In the genomic region with DNA sequence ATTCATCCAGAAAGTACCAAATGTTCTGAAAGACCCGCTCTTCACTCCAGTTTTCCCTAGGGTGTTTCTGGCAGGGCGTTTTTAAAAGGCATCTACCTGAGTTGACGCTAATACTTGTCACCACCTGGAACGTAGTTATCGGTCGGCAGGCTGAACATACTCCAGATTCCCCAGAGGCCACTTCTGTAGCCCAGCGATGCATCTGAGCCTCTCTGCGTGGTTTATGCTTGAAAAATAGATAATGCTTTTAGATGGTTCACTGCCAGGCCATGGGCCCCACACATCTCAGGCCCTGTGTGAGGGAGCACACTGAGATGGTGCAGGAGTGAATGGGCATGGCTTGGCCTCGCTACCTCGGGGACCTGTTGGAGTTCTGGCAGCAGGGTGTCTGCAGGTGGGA, we compare ENCODE assay signal across 13 cellular contexts. TPM values are rescaled to one million over a fixed set of nuclear protein-coding genes. Genes with fewer than 3 reads are reported as not detected.
A peak's percentile ranks its signal among the peaks of the same experiment; 100 is the strongest.
DNase-seq lines count a peak whose midpoint lies in the region; ATAC-seq and TF ChIP-seq lines count a peak whose summit lies in the region.
"Had no signal": no experiment of that assay in that cellular context is flagged by ENCODE, and none has a peak within 500 bp of the region (broad histone marks: within the 10 kb centered on the region; RNA-seq: fewer than 3 reads in every experiment).

No MANE protein-coding gene starts in this region.

- peak overlapping the region in 1 of 3 experiments; percentile 4; a peak in 1 of 7 replicates for H3K27ac Mint-ChIP-seq in H9

- in situ Hi-C loops in mammary epithelial cell (cut with MboI; ENCODE audit: low sequenced_read_pairs in 2 of 2): no loop called here

- no peaks in the 10 kb centered on the region for H3K79me1 ChIP-seq in neuronal stem cell (ENCODE audit: low read depth, low read length)
- H3K79me1 ChIP-seq in H9 (ENCODE audit: insufficient read depth, low read depth, low read length, poor library complexity, severe bottlenecking): no peaks in the 10 kb centered on the region

- intact Hi-C loops in mammary epithelial cell (cut with micrococcal nuclease): loop anchor here (5.0 kb wide), 1 partner anchor 33 kb away; a partner anchor contains a TSS

- dilution Hi-C loops in mammary epithelial cell (cut with HindIII; ENCODE audit: low sequenced_read_pairs): no loop called here

- CTCF ChIA-PET in mammary epithelial cell (lab: Charles Lee; ENCODE audit: low non-redundant PET): interaction anchor here (0.7 kb wide), 1 partner anchor 26 kb away, joined by 4 read pairs; no protein-coding TSS in a partner anchor

- H3K4ac ChIP-seq in neuronal stem cell (ENCODE audit: low read length) (no peak overlapping the region), H9 (ENCODE audit: low read depth, low read length) (no peak overlapping the region)

- WGBS in mammary epithelial cell (ENCODE audit: low coverage, missing lambda C conversion rate): 35% methylated on average over 10 of the region's 10 CpGs
- WGBS in neuronal stem cell (ENCODE audit: extremely low coverage in 2 of 2, insufficient read length in 2 of 2, insufficient replicate concordance in 1 of 2), 2 donors: no CpG with 5 or more reads among the region's 10 CpGs
- no CpG with 5 or more reads among the region's 10 CpGs for WGBS in H9 (ENCODE audit: extremely low coverage, insufficient read length, low lambda C conversion rate)

- H3K27ac ChIP-seq in BLaER1 treated with 17β-estradiol and CSF1 and Interleukin-3, amounts not matched to agents 10 nM and 100 nM: 0 out of 22 replicates have a peak overlapping the region, but pooled peaks of 1 of the 11 experiments have one; percentile 5
- peak overlapping the region; percentile 51 for H3K27ac ChIP-seq in mammary epithelial cell (ENCODE audit: insufficient read depth, low read depth, low read length)
- no peak overlapping the region for H3K27ac ChIP-seq in neuronal stem cell (replicated peaks; ENCODE audit: low read length)
- no peak overlapping the region for H3K27ac ChIP-seq in H9 (ENCODE audit: insufficient read length, low read depth, low read length)
- H3K27ac ChIP-seq: C4-2B had no signal

- H2AFZ ChIP-seq in mammary epithelial cell (ENCODE audit: low read depth, low read length) (peak overlapping the region; percentile 33), neuronal stem cell (ENCODE audit: low read length) (no peak overlapping the region), H9 (ENCODE audit: low read length) (no peak overlapping the region)

- no peaks in the 10 kb centered on the region; a peak in 1 of 5 replicates for H3K9me3 Mint-ChIP-seq in H9
- H3K9me3 Mint-ChIP-seq: activated naive CD4-positive, alpha-beta T cell treated with anti-CD3 and anti-CD28 coated beads for 36 hours had no signal

- no peak overlapping the region for H4K5ac ChIP-seq in H9 (ENCODE audit: insufficient read length, low read depth, low read length)

- ATAC-seq in GM19324 (IDR thresholded peaks at IDR 0.05; ENCODE audit: low FRiP score, unreplicated experiment): no peak
- no peak for ATAC-seq in GM19467 (IDR thresholded peaks at IDR 0.05; ENCODE audit: unreplicated experiment)
- ATAC-seq in GM21529 (IDR thresholded peaks at IDR 0.05; ENCODE audit: unreplicated experiment): no peak

- DNase-seq in NCI-H187 (lab: John Stamatoyannopoulos, UW) (peak; percentile 68 to 81), mammary epithelial cell (no peak), neuronal stem cell (ENCODE audit: low spot score) (no peak), H9 (no peak)
- DNase-seq: activated CD4-positive, alpha-beta T cell treated with anti-CD3 and anti-CD28 coated beads, Interleukin-2, amount 50 U/mL, for 4 hours; effector CD4-positive, alpha-beta T cell; mesendoderm had no signal

- peaks cover 0 to 18% (median 14%) of the 10 kb centered on the region in 3 experiments; a peak in 5 of 7 replicates for H3K36me3 Mint-ChIP-seq in H9 (ENCODE audit: insufficient read depth in 1 of 3, low read depth in 3 of 3)

- no peaks in the 10 kb centered on the region for H3K23me2 ChIP-seq in H9 (ENCODE audit: insufficient read length, low read depth, low read length, poor library complexity, severe bottlenecking)

- H3K23ac ChIP-seq in neuronal stem cell (ENCODE audit: low read depth, low read length, poor library complexity): peak overlapping the region; percentile 10
- H3K23ac ChIP-seq in H9 (ENCODE audit: insufficient read length, low read depth, low read length): no peak overlapping the region

- no peak overlapping the region for H3K4me3 Mint-ChIP-seq in H9
- H3K4me3 Mint-ChIP-seq: activated naive CD4-positive, alpha-beta T cell treated with anti-CD3 and anti-CD28 coated beads for 36 hours had no signal

- H3K27me3 ChIP-seq in BLaER1 treated with 17β-estradiol and CSF1 and Interleukin-3, amounts not matched to agents 10 nM and 100 nM: peaks cover 0 to 5% (median 0%) of the 10 kb centered on the region in 11 experiments; a peak in 1 of 22 replicates
- no peaks in the 10 kb centered on the region for H3K27me3 ChIP-seq in mammary epithelial cell (ENCODE audit: insufficient read depth, low read length)
- H3K27me3 ChIP-seq in neuronal stem cell (ENCODE audit: control insufficient read depth in 3 of 3, insufficient read depth in 3 of 3, low read depth in 1 of 3, low read length in 3 of 3): no peaks in the 10 kb centered on the region
- no peaks in the 10 kb centered on the region for H3K27me3 ChIP-seq in H9 (ENCODE audit: insufficient read depth, low read length)

- peaks cover 0 to 31% (median 27%) of the 10 kb centered on the region in 11 experiments; a peak in 14 of 22 replicates for H3K36me3 ChIP-seq in BLaER1 treated with 17β-estradiol and CSF1 and Interleukin-3, amounts not matched to agents 10 nM and 100 nM
- no peaks in the 10 kb centered on the region for H3K36me3 ChIP-seq in mammary epithelial cell (ENCODE audit: insufficient read depth, low read length)
- peaks cover 1 to 24% of the 10 kb centered on the region in 2 donors for H3K36me3 ChIP-seq in neuronal stem cell (replicated peaks in 1 of 2; ENCODE audit: control insufficient read depth in 2 of 2, insufficient read depth in 2 of 2, low read length in 2 of 2)

- no peak overlapping the region for H2BK12ac ChIP-seq in neuronal stem cell (ENCODE audit: low read length)
- H2BK12ac ChIP-seq in H9 (ENCODE audit: insufficient read length, low read depth, low read length): no peak overlapping the region

- H4K91ac ChIP-seq in neuronal stem cell (ENCODE audit: low read depth, low read length, poor library complexity) (no peak overlapping the region), H9 (ENCODE audit: insufficient read length, low read depth, low read length) (no peak overlapping the region)

- 0 out of 22 replicates have a peak overlapping the region, but pooled peaks of 1 of the 11 experiments have one; percentile 10 for H3K9ac ChIP-seq in BLaER1 treated with 17β-estradiol and CSF1 and Interleukin-3, amounts not matched to agents 10 nM and 100 nM
- no peak overlapping the region for H3K9ac ChIP-seq in mammary epithelial cell (ENCODE audit: insufficient read depth, low read length)
- H3K9ac ChIP-seq in neuronal stem cell (ENCODE audit: low read depth, low read length, poor library complexity): no peak overlapping the region
- no peak overlapping the region for H3K9ac ChIP-seq in H9 (ENCODE audit: extremely low read depth, insufficient read length, low read length)

- H2BK5ac ChIP-seq in neuronal stem cell (ENCODE audit: low read length): no peak overlapping the region
- no peak overlapping the region for H2BK5ac ChIP-seq in H9 (ENCODE audit: insufficient read length, low read length)

- H3K4me1 ChIP-seq in BLaER1 treated with 17β-estradiol and CSF1 and Interleukin-3, amounts not matched to agents 10 nM and 100 nM: peaks cover 70 to 88% (median 78%) of the 10 kb centered on the region in 10 experiments
- H3K4me1 ChIP-seq in mammary epithelial cell (ENCODE audit: insufficient read depth, low read length): peaks cover 32% of the 10 kb centered on the region
- H3K4me1 ChIP-seq in neuronal stem cell (ENCODE audit: control insufficient read depth in 2 of 2, insufficient read depth in 1 of 2, low read depth in 1 of 2, low read length in 2 of 2): peaks cover 30 to 37% of the 10 kb centered on the region in 2 donors
- H3K4me1 ChIP-seq in H9 (ENCODE audit: insufficient read depth, low read length): peaks cover 26% of the 10 kb centered on the region; the same call in 1 of the 2 replicates

- no peak overlapping the region for H3K56ac ChIP-seq in H9 (ENCODE audit: insufficient read length, low read depth, low read length)

- BruUV-seq in mammary epithelial cell (replicated peaks; lab: Mats Ljungman, UMichigan): no TSS peak

- H3K4me2 ChIP-seq in BLaER1 treated with 17β-estradiol and CSF1 and Interleukin-3, amounts not matched to agents 10 nM and 100 nM: peak overlapping the region; percentile 46 to 88 (median 76)
- peak overlapping the region; percentile 39 for H3K4me2 ChIP-seq in mammary epithelial cell (ENCODE audit: insufficient read depth, low read depth, low read length)
- H3K4me2 ChIP-seq in neuronal stem cell (ENCODE audit: insufficient read depth, low read length, poor library complexity, severe bottlenecking): no peak overlapping the region
- no peak overlapping the region for H3K4me2 ChIP-seq in H9 (ENCODE audit: insufficient read depth, insufficient read length, low read length)

- H4K20me1 ChIP-seq in BLaER1 treated with 17β-estradiol and CSF1 and Interleukin-3, amounts not matched to agents 10 nM and 100 nM: peaks cover 0 to 17% (median 0%) of the 10 kb centered on the region in 11 experiments; a peak in 3 of 22 replicates
- H4K20me1 ChIP-seq in mammary epithelial cell (ENCODE audit: insufficient read depth, low read length) (no peaks in the 10 kb centered on the region), H9 (ENCODE audit: control insufficient read depth, insufficient read depth, insufficient read length) (peaks cover 2% of the 10 kb centered on the region)

- H3K79me2 ChIP-seq in mammary epithelial cell (ENCODE audit: insufficient read depth, low read length) (no peaks in the 10 kb centered on the region), H9 (ENCODE audit: insufficient read depth, low read length) (no peaks in the 10 kb centered on the region)

- peaks cover 0 to 16% (median 0%) of the 10 kb centered on the region in 11 experiments; a peak in 7 of 22 replicates for H3K9me3 ChIP-seq in BLaER1 treated with 17β-estradiol and CSF1 and Interleukin-3, amounts not matched to agents 10 nM and 100 nM (replicated peaks in 1 of 11)
- H3K9me3 ChIP-seq in mammary epithelial cell (replicated peaks; ENCODE audit: insufficient read depth, low read length) (no peaks in the 10 kb centered on the region), neuronal stem cell (replicated peaks in 1 of 2; ENCODE audit: control insufficient read depth in 2 of 2, insufficient read depth in 1 of 2, low read depth in 1 of 2, low read length in 2 of 2) (no peaks in the 10 kb centered on the region), H9 (ENCODE audit: control insufficient read depth, low read depth, low read length) (no peaks in the 10 kb centered on the region)

- H3K4me3 ChIP-seq in BLaER1 treated with 17β-estradiol and CSF1 and Interleukin-3, amounts not matched to agents 10 nM and 100 nM: no peak overlapping the region
- H3K4me3 ChIP-seq in mammary epithelial cell (replicated peaks in 1 of 3; ENCODE audit: insufficient read depth in 1 of 3, low read depth in 2 of 3, low read length in 3 of 3): no peak overlapping the region
- H3K4me3 ChIP-seq in neuronal stem cell (ENCODE audit: low read length in 2 of 2): no peak overlapping the region

- no peak overlapping the region for H3K14ac ChIP-seq in neuronal stem cell (ENCODE audit: low read length)
- H3K14ac ChIP-seq in H9 (ENCODE audit: insufficient read depth, low read length): no peak overlapping the region

- H3K27me3 Mint-ChIP-seq in H9 (ENCODE audit: low read depth): peaks cover 4% of the 10 kb centered on the region; the same call in 1 of the 2 replicates

- H3T11ph ChIP-seq in H9 (ENCODE audit: low read length): no peak overlapping the region

- no peak overlapping the region for H2BK120ac ChIP-seq in neuronal stem cell (ENCODE audit: low read depth, low read length)
- H2BK120ac ChIP-seq in H9 (ENCODE audit: low read depth, low read length, poor library complexity, severe bottlenecking): no peak overlapping the region

- H2AK5ac ChIP-seq in neuronal stem cell (ENCODE audit: low read depth, low read length) (peak overlapping the region; percentile 49), H9 (ENCODE audit: insufficient read length, low read length) (no peak overlapping the region)

- H3K4me1 Mint-ChIP-seq in H9: peaks cover 44 to 49% of the 10 kb centered on the region in 2 experiments

- H3K18ac ChIP-seq in neuronal stem cell (ENCODE audit: low read length) (peak overlapping the region; percentile 25), H9 (ENCODE audit: insufficient read length, low read depth, low read length) (no peak overlapping the region)

- TF ChIP-seq CTCF in mammary epithelial cell (conservative IDR thresholded peaks at IDR 0.05 in 1 of 2, IDR thresholded peaks at IDR 0.05 in 1 of 2; ENCODE audit: extremely low read depth in 1 of 2, insufficient read depth in 1 of 2, low read depth in 1 of 2, low read length in 2 of 2) (no peak), H9 (conservative IDR thresholded peaks at IDR 0.05) (no peak)

- no peak overlapping the region for H2BK20ac ChIP-seq in H9 (ENCODE audit: low read depth, low read length, poor library complexity, severe bottlenecking)

- H4K8ac ChIP-seq in neuronal stem cell (ENCODE audit: low read depth, low read length): no peak overlapping the region
- no peak overlapping the region for H4K8ac ChIP-seq in H9 (replicated peaks; ENCODE audit: insufficient read length, low read depth, low read length)

- H2BK15ac ChIP-seq in neuronal stem cell (ENCODE audit: low read length) (no peak overlapping the region), H9 (ENCODE audit: low read depth, low read length) (no peak overlapping the region)

RNA-seq across cellular contexts. Expression of a gene that starts 33.0 kb away (rescaled TPM):
- total RNA-seq in mammary epithelial cell (10 to 100 TPM; 76.5 to 85.4 TPM), H9 (2021) (35.0 and 38.1 TPM in 2 replicates)
- 59.8 TPM for polyA plus RNA-seq in mammary epithelial cell
- polyA minus RNA-seq in mammary epithelial cell: 53.3 TPM
- 36.7 TPM for polyA plus RNA-seq in neuronal stem cell (2013, experiment 1 of 2)
- polyA plus RNA-seq in neuronal stem cell (2013, experiment 2 of 2): 36.1 TPM

Comparison
In these comparisons a context has a peak if more than half of its experiments do, and no peak if none do; other contexts are left out.
1. H3K4me2 ChIP-seq: peak in BLaER1 treated with 17β-estradiol and CSF1 and Interleukin-3, amounts not matched to agents 10 nM and 100 nM (11 of 11) and mammary epithelial cell (single experiment); none in neuronal stem cell (single experiment) and H9 (single experiment).
2. DNase-seq: peak in NCI-H187 (2 of 2); none in mammary epithelial cell (single experiment), neuronal stem cell (single experiment) and H9 (single experiment).